In genomic region chr3:134325106-134325705, GRCh38 we compare ENCODE assay signal across 1 cellular context.
TF ChIP-seq lines count a peak whose summit lies in the region.

No MANE protein-coding gene starts in this region.

TF ChIP-seq in H1, 55 proteins besides CTCF, POLR2A, EP300 and RAD21:
- TF ChIP-seq SIN3A (conservative IDR thresholded peaks at IDR 0.05 in 1 of 2, IDR thresholded peaks at IDR 0.05 in 1 of 2; ENCODE audit: low read depth in 1 of 2, low read length in 2 of 2) (no peak), ASH2L (IDR thresholded peaks at IDR 0.05; ENCODE audit: low read length) (no peak), GABPA (IDR thresholded peaks at IDR 0.05; ENCODE audit: borderline replicate concordance, insufficient read depth, low read length) (no peak), HDAC2 (IDR thresholded peaks at IDR 0.05; ENCODE audit: borderline replicate concordance in 1 of 2, low read depth in 2 of 2, low read length in 2 of 2) (no peak), BCL11A (IDR thresholded peaks at IDR 0.05; ENCODE audit: low read depth in 2 of 2, low read length in 2 of 2) (no peak), SP4 (IDR thresholded peaks at IDR 0.05; ENCODE audit: low read length) (no peak), MAX (IDR thresholded peaks at IDR 0.05) (no peak), CTBP2 (IDR thresholded peaks at IDR 0.05; ENCODE audit: borderline replicate concordance, insufficient read depth, insufficient read length, low read length) (no peak), SP1 (IDR thresholded peaks at IDR 0.05; ENCODE audit: low read depth, low read length) (no peak), TBP (IDR thresholded peaks at IDR 0.05; ENCODE audit: low read depth, low read length) (no peak), USF2 (IDR thresholded peaks at IDR 0.05; ENCODE audit: low read length) (no peak)
